ENCODE assay signal across 9 cellular contexts in genomic region chr5:132100672-132101261, GRCh38. TPM values are rescaled to one million over a fixed set of nuclear protein-coding genes. Genes with fewer than 3 reads are reported as not detected.
A peak's percentile ranks its signal among the peaks of the same experiment; 100 is the strongest.
DNase-seq lines count a peak whose midpoint lies in the region; ATAC-seq and TF ChIP-seq lines count a peak whose summit lies in the region.
"Had no signal": no experiment of that assay in that cellular context is flagged by ENCODE, and none has a peak within 500 bp of the region (broad histone marks: within the 10 kb centered on the region; RNA-seq: fewer than 3 reads in every experiment).

No MANE protein-coding gene starts in this region.

- H3K4me3 ChIP-seq in BLaER1 treated with 17β-estradiol and CSF1 and Interleukin-3, amounts not matched to agents 10 nM and 100 nM: 0 out of 20 replicates have a peak overlapping the region, but pooled peaks of 1 of the 10 experiments have one; percentile 4

- peaks cover 0 to 95% (median 0%) of the 10 kb centered on the region in 11 experiments; a peak in 7 of 22 replicates for H3K27me3 ChIP-seq in BLaER1 treated with 17β-estradiol and CSF1 and Interleukin-3, amounts not matched to agents 10 nM and 100 nM

- H4K20me1 ChIP-seq in BLaER1 treated with 17β-estradiol and CSF1 and Interleukin-3, amounts not matched to agents 10 nM and 100 nM: peaks cover 0 to 52% (median 0%) of the 10 kb centered on the region in 11 experiments; a peak in 3 of 22 replicates

- H3K36me3 ChIP-seq in BLaER1 treated with 17β-estradiol and CSF1 and Interleukin-3, amounts not matched to agents 10 nM and 100 nM: no peaks in the 10 kb centered on the region

- DNase-seq in activated T-helper 1 cell treated with anti-CD3 and anti-CD28 coated beads, Interleukin-12 subunit alpha, Interleukin-12 subunit beta, Interleukin-2, Interleukin-4 antibody, amounts not matched to agents 30 ng/mL and 10 ng/mL and 1 ng/mL, durations not matched to agents 14 hours and 24 hours and 36 hours (ENCODE audit: low spot score): no peak
- DNase-seq in HFFc6 (no peak), NCI-H1092 treated with DMSO at 0.1 percent for 48 hours (lab: John Stamatoyannopoulos, UW) (no peak), NCI-H748 treated with DMSO at 0.1 percent for 48 hours (lab: John Stamatoyannopoulos, UW) (no peak), NCI-H2171 (lab: John Stamatoyannopoulos, UW) (no peak)
- DNase-seq: NCI-H510A had no signal

- peaks cover 38 to 69% (median 64%) of the 10 kb centered on the region in 10 experiments for H3K4me1 ChIP-seq in BLaER1 treated with 17β-estradiol and CSF1 and Interleukin-3, amounts not matched to agents 10 nM and 100 nM

- peak overlapping the region; percentile 100 for H3K27ac Mint-ChIP-seq in activated T-helper 1 cell treated with anti-CD3 and anti-CD28 coated beads, Interleukin-12 subunit alpha, Interleukin-12 subunit beta, Interleukin-2, Interleukin-4 antibody, amounts not matched to agents 30 ng/mL and 10 ng/mL and 1 ng/mL, durations not matched to agents 14 hours and 24 hours and 36 hours
- no peak overlapping the region for H3K27ac Mint-ChIP-seq in HFFc6

- peak overlapping the region; percentile 8 for H3K4me3 Mint-ChIP-seq in activated T-helper 1 cell treated with anti-CD3 and anti-CD28 coated beads, Interleukin-12 subunit alpha, Interleukin-12 subunit beta, Interleukin-2, Interleukin-4 antibody, amounts not matched to agents 30 ng/mL and 10 ng/mL and 1 ng/mL, durations not matched to agents 14 hours and 24 hours and 36 hours
- no peak overlapping the region for H3K4me3 Mint-ChIP-seq in HFFc6

- peak overlapping the region in 6 of 11 experiments; percentile 46 to 86 (median 82); a peak in 11 of 22 replicates for H3K27ac ChIP-seq in BLaER1 treated with 17β-estradiol and CSF1 and Interleukin-3, amounts not matched to agents 10 nM and 100 nM

- TF ChIP-seq CTCF in HFFc6 (IDR thresholded peaks at IDR 0.05): no peak

- H3K27me3 Mint-ChIP-seq in activated T-helper 1 cell treated with anti-CD3 and anti-CD28 coated beads, Interleukin-12 subunit alpha, Interleukin-12 subunit beta, Interleukin-2, Interleukin-4 antibody, amounts not matched to agents 30 ng/mL and 10 ng/mL and 1 ng/mL, durations not matched to agents 14 hours and 24 hours and 36 hours (ENCODE audit: insufficient read depth): no peaks in the 10 kb centered on the region
- H3K27me3 Mint-ChIP-seq in HFFc6 (ENCODE audit: insufficient read depth): no peaks in the 10 kb centered on the region

- peak overlapping the region; percentile 25 to 97 (median 91); a peak in 21 of 22 replicates for H3K4me2 ChIP-seq in BLaER1 treated with 17β-estradiol and CSF1 and Interleukin-3, amounts not matched to agents 10 nM and 100 nM

- H3K9ac ChIP-seq in BLaER1 treated with 17β-estradiol and CSF1 and Interleukin-3, amounts not matched to agents 10 nM and 100 nM: peak overlapping the region in 1 of 11 experiments; percentile 2; a peak in 1 of 22 replicates

- intact Hi-C loops in activated T-helper 1 cell treated with anti-CD3 and anti-CD28 coated beads, Interleukin-12 subunit alpha, Interleukin-12 subunit beta, Interleukin-2, Interleukin-4 antibody, amounts not matched to agents 30 ng/mL and 10 ng/mL and 1 ng/mL, durations not matched to agents 14 hours and 24 hours and 36 hours (cut with micrococcal nuclease): loop anchor here (5.0 to 10.0 kb wide), 4 partner anchors 194 to 813 kb away; partner anchors contain the start of gene SLC22A4

- H3K4me1 Mint-ChIP-seq in activated T-helper 1 cell treated with anti-CD3 and anti-CD28 coated beads, Interleukin-12 subunit alpha, Interleukin-12 subunit beta, Interleukin-2, Interleukin-4 antibody, amounts not matched to agents 30 ng/mL and 10 ng/mL and 1 ng/mL, durations not matched to agents 14 hours and 24 hours and 36 hours (ENCODE audit: low read depth): peaks cover 94% of the 10 kb centered on the region
- peaks cover 78% of the 10 kb centered on the region for H3K4me1 Mint-ChIP-seq in HFFc6 (ENCODE audit: low read depth)

- H3K36me3 Mint-ChIP-seq in activated T-helper 1 cell treated with anti-CD3 and anti-CD28 coated beads, Interleukin-12 subunit alpha, Interleukin-12 subunit beta, Interleukin-2, Interleukin-4 antibody, amounts not matched to agents 30 ng/mL and 10 ng/mL and 1 ng/mL, durations not matched to agents 14 hours and 24 hours and 36 hours (ENCODE audit: low read depth): peaks cover 33% of the 10 kb centered on the region
- H3K36me3 Mint-ChIP-seq in HFFc6 (ENCODE audit: low read depth): no peaks in the 10 kb centered on the region

- peak; percentile 36 for ATAC-seq in GM19324 (IDR thresholded peaks at IDR 0.05; ENCODE audit: low FRiP score, unreplicated experiment)
- peak; percentile 31 for ATAC-seq in HG03159 (IDR thresholded peaks at IDR 0.05; ENCODE audit: unreplicated experiment)

- no peaks in the 10 kb centered on the region for H3K9me3 ChIP-seq in BLaER1 treated with 17β-estradiol and CSF1 and Interleukin-3, amounts not matched to agents 10 nM and 100 nM (replicated peaks in 1 of 11)

- no peaks in the 10 kb centered on the region for H3K9me3 Mint-ChIP-seq in activated T-helper 1 cell treated with anti-CD3 and anti-CD28 coated beads, Interleukin-12 subunit alpha, Interleukin-12 subunit beta, Interleukin-2, Interleukin-4 antibody, amounts not matched to agents 30 ng/mL and 10 ng/mL and 1 ng/mL, durations not matched to agents 14 hours and 24 hours and 36 hours
- H3K9me3 Mint-ChIP-seq in HFFc6: no peaks in the 10 kb centered on the region

RNA-seq across cellular contexts. Expression of gene CSF2, which starts 27.2 kb away (rescaled TPM):
- 1,648 and 1,678 TPM in 2 replicates for total RNA-seq in activated T-helper 1 cell treated with anti-CD3 and anti-CD28 coated beads, Interleukin-12 subunit alpha, Interleukin-12 subunit beta, Interleukin-2, Interleukin-4 antibody, amounts not matched to agents 30 ng/mL and 10 ng/mL and 1 ng/mL, durations not matched to agents 14 hours and 24 hours and 36 hours
- under 1 TPM in 1 of 6 experiments, not detected in 5; 0.21 TPM for total RNA-seq in HFFc6 (2021; fragmentation: NEBNext Ultra II Directional; extraction: Animal tissue kit (Norgen Biotek cat#: 25700))

RNA-seq across cellular contexts. Expression of gene IL3, which starts 40.3 kb away (rescaled TPM):
- total RNA-seq in activated T-helper 1 cell treated with anti-CD3 and anti-CD28 coated beads, Interleukin-12 subunit alpha, Interleukin-12 subunit beta, Interleukin-2, Interleukin-4 antibody, amounts not matched to agents 30 ng/mL and 10 ng/mL and 1 ng/mL, durations not matched to agents 14 hours and 24 hours and 36 hours: 94.6 and 98.5 TPM in 2 replicates
- not detected for total RNA-seq in HFFc6 (2021; fragmentation: NEBNext Ultra II Directional; extraction: Animal tissue kit (Norgen Biotek cat#: 25700))

Comparison
In these comparisons a context has a peak if more than half of its experiments do, and no peak if none do; other contexts are left out.
1. RNA of gene CSF2, which starts 27.2 kb away (total RNA-seq): 1,648 to 1,678 TPM in activated T-helper 1 cell treated with anti-CD3 and anti-CD28 coated beads, Interleukin-12 subunit alpha, Interleukin-12 subunit beta, Interleukin-2, Interleukin-4 antibody, amounts not matched to agents 30 ng/mL and 10 ng/mL and 1 ng/mL, durations not matched to agents 14 hours and 24 hours and 36 hours; 0.21 TPM in HFFc6; every median in the first group is over 1,000 times any median in the second.
2. RNA of gene IL3, which starts 40.3 kb away (total RNA-seq): 94.6 to 98.5 TPM in activated T-helper 1 cell treated with anti-CD3 and anti-CD28 coated beads, Interleukin-12 subunit alpha, Interleukin-12 subunit beta, Interleukin-2, Interleukin-4 antibody, amounts not matched to agents 30 ng/mL and 10 ng/mL and 1 ng/mL, durations not matched to agents 14 hours and 24 hours and 36 hours; not detected in HFFc6; every median in the first group is over 10 times any median in the second.